1 cellular context compared by ENCODE assay signal in genomic region chr5:141412853-141413539, GRCh38.
TF ChIP-seq lines count a peak whose summit lies in the region.

Gene PCDHGA10, plus strand, starts transcription at chr5:141412987. Its CDS starts 189 bp downstream, at chr5:141413176.

TF ChIP-seq in SK-N-SH treated with all-trans-retinoic acid at 6 μM for 48 hours, 23 proteins besides CTCF, POLR2A, EP300 and RAD21 (continued from another document):
- TF ChIP-seq POU6F1 (CRISPR knock-in tag; IDR thresholded peaks at IDR 0.05; ENCODE audit: borderline replicate concordance, low read depth) (no peak), BACH2 (CRISPR knock-in tag; IDR thresholded peaks at IDR 0.05; ENCODE audit: borderline replicate concordance) (no peak), CSRNP3 (CRISPR knock-in tag; IDR thresholded peaks at IDR 0.05) (no peak), TOX (CRISPR knock-in tag; IDR thresholded peaks at IDR 0.05; ENCODE audit: borderline replicate concordance) (no peak)
